In genomic region chr10:59350558-59350957, GRCh38 we compare ENCODE assay signal across 25 cellular contexts. TPM values are rescaled to one million over a fixed set of nuclear protein-coding genes. Genes with fewer than 3 reads are reported as not detected.
"Had no signal": no experiment of that assay in that cellular context is flagged by ENCODE, and none has a peak within 500 bp of the region (broad histone marks: within the 10 kb centered on the region; RNA-seq: fewer than 3 reads in every experiment).

No MANE protein-coding gene starts in this region.

- H3K4me3 ChIP-seq: coronary artery, esophagus squamous epithelium, heart right ventricle, left lung, neural progenitor cell, right atrium auricular region, sigmoid colon, stomach, thoracic aorta, tibial nerve, upper lobe of right lung, vagina had no signal

- H3K27ac ChIP-seq: coronary artery, esophagus squamous epithelium, heart right ventricle, left lung, neural progenitor cell, parathyroid adenoma, right atrium auricular region, sigmoid colon, stomach, thoracic aorta, tibial nerve, upper lobe of right lung, vagina had no signal

- DNase-seq: dermis blood vessel endothelial cell; effector memory CD8-positive, alpha-beta T cell; erythroblast; esophagus squamous epithelium; foreskin melanocyte; glutamatergic neuron; heart right ventricle; hippocampal formation; left cardiac atrium; left lung; midbrain; naive thymus-derived CD4-positive, alpha-beta T cell; sigmoid colon; stimulated activated CD4-positive, alpha-beta T cell treated with anti-CD3 and anti-CD28 coated beads, Interleukin-2, amount 100 ng/mL, for 24 hours; stimulated activated CD4-positive, alpha-beta T cell treated with anti-CD3 and anti-CD28 coated beads, Interleukin-4, amount 100 ng/mL, for 24 hours; stimulated activated naive CD4-positive, alpha-beta T cell treated with Interleukin-2 at 50 U/mL for 16 hours; stomach; upper lobe of right lung had no signal

- H3K27me3 ChIP-seq: esophagus squamous epithelium, heart right ventricle, left lung, neural progenitor cell, right atrium auricular region, sigmoid colon, stomach, tibial nerve, upper lobe of right lung, vagina had no signal

RNA-seq across cellular contexts. Expression of gene FAM13C, which starts 11.8 kb away (rescaled TPM):
- total RNA-seq: naive thymus-derived CD4-positive, alpha-beta T cell had no signal
